ENCODE assay signal across 12 cellular contexts in the genomic region with DNA sequence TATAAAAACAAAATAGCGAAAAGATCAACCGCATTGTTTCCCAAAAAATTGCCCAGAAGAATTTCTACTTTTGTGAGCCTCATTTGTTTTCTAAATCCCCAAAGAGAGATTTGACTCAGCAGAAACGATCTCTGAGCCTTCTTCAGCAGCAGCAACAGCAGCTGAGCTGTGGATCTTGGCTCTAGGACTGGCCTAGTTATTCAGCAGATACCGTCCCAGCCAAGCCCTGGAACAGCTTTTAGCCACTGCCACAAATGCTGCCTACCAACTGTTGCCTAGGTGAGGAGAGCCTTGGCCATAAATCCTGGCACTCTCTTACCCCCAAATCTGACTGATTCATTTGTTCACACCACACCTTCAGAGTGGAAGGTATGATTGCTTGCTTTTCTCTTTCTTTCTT.
DNase-seq lines count a peak whose midpoint lies in the region; ATAC-seq, FAIRE-seq and TF ChIP-seq lines count a peak whose summit lies in the region.
"Had no signal": no experiment of that assay in that cellular context is flagged by ENCODE, and none has a peak within 500 bp of the region (broad histone marks: within the 10 kb centered on the region; RNA-seq: fewer than 3 reads in every experiment).

No MANE protein-coding gene starts in this region.

- no peak overlapping the region for H3K4me2 ChIP-seq in neural progenitor cell

- H3K36me3 Mint-ChIP-seq in neural progenitor cell = no peaks in the 10 kb centered on the region

- H4K20me1 ChIP-seq in neural progenitor cell (ENCODE audit: low read depth) = no peaks in the 10 kb centered on the region

- no peak overlapping the region for H3K4me3 Mint-ChIP-seq in neural progenitor cell
- H3K4me3 Mint-ChIP-seq: neural crest cell had no signal

- peaks cover 2% of the 10 kb centered on the region for H3K27me3 Mint-ChIP-seq in neural progenitor cell (ENCODE audit: insufficient read depth, low read depth)

- DNase-seq in RCC 7860 (ENCODE audit: low spot score) = peak; percentile 34
- DNase-seq in fibroblast of mammary gland (ENCODE audit: low read depth) = peak; percentile 83
- no peak for DNase-seq in neural progenitor cell (ENCODE audit: low spot score)
- DNase-seq in germinal center (ENCODE audit: low spot score) = no peak
- DNase-seq in right lobe of liver = no peak
- DNase-seq: central memory CD4-positive, alpha-beta T cell; NCI-H146 had no signal

- no peak overlapping the region for H3K27ac Mint-ChIP-seq in neural progenitor cell

- ATAC-seq in HG03196 (IDR thresholded peaks at IDR 0.05; ENCODE audit: unreplicated experiment) (no peak), GM18873 (IDR thresholded peaks at IDR 0.05; ENCODE audit: low FRiP score, unreplicated experiment) (no peak), right lobe of liver (no peak)

- H3K4me1 Mint-ChIP-seq in neural progenitor cell = peaks cover 6% of the 10 kb centered on the region

- H3K9ac ChIP-seq in neural progenitor cell = no peak overlapping the region

- H3K9me3 ChIP-seq in neural progenitor cell (ENCODE audit: low read depth) (no peaks in the 10 kb centered on the region), right lobe of liver (no peaks in the 10 kb centered on the region)

- H3K36me3 ChIP-seq in ACC112 (ENCODE audit: insufficient read depth, low read length) (no peaks in the 10 kb centered on the region), neural progenitor cell (no peaks in the 10 kb centered on the region), right lobe of liver (no peaks in the 10 kb centered on the region)

- 60% methylated on average over 3 of the region's 4 CpGs for WGBS in right lobe of liver (ENCODE audit: insufficient coverage, low coverage, low lambda C conversion rate, missing lambda C conversion rate)

- no peak for FAIRE-seq in RCC 7860 (lab: Jason Lieb, UNC)
- FAIRE-seq: TTC549 had no signal

- intact Hi-C loops in right lobe of liver (cut with DNase I) = no loop called here

- TF ChIP-seq POLR2A in right lobe of liver (IDR thresholded peaks at IDR 0.05) = no peak

- TF ChIP-seq CTCF in fibroblast of mammary gland (conservative IDR thresholded peaks at IDR 0.05; ENCODE audit: control insufficient read depth, insufficient read depth, low read depth, low read length) (no peak), neural progenitor cell (IDR thresholded peaks at IDR 0.05) (no peak), right lobe of liver (IDR thresholded peaks at IDR 0.05) (no peak)

- H3K4me1 ChIP-seq in ACC112 (ENCODE audit: control insufficient read depth, insufficient read depth, low read length, unreplicated experiment) (peaks cover 35% of the 10 kb centered on the region), neural progenitor cell (no peaks in the 10 kb centered on the region), right lobe of liver (no peaks in the 10 kb centered on the region)

- H3K4me3 ChIP-seq in ACC112 (ENCODE audit: low read depth, low read length) = peak overlapping the region; percentile 65
- H3K4me3 ChIP-seq in fibroblast of mammary gland (ENCODE audit: control insufficient read depth, low read depth, low read length) = no peak overlapping the region
- H3K4me3 ChIP-seq in neural progenitor cell = no peak overlapping the region
- no peak overlapping the region for H3K4me3 ChIP-seq in right lobe of liver

- H2AFZ ChIP-seq in ACC112 (ENCODE audit: low read length, unreplicated experiment) (peak overlapping the region; percentile 89), neural progenitor cell (replicated peaks) (peak overlapping the region; percentile 31)

- H3K79me2 ChIP-seq in ACC112 (ENCODE audit: control insufficient read depth, insufficient read depth, low read length, unreplicated experiment) (no peaks in the 10 kb centered on the region), neural progenitor cell (ENCODE audit: low read depth) (no peaks in the 10 kb centered on the region)

- H3K27me3 ChIP-seq in ACC112 (ENCODE audit: insufficient read depth, low read length) = no peaks in the 10 kb centered on the region
- no peaks in the 10 kb centered on the region for H3K27me3 ChIP-seq in neural progenitor cell
- no peaks in the 10 kb centered on the region for H3K27me3 ChIP-seq in right lobe of liver

- H3K27ac ChIP-seq in ACC112 (ENCODE audit: low read depth, low read length) (peak overlapping the region; percentile 90), neural progenitor cell (no peak overlapping the region), right lobe of liver (no peak overlapping the region)

- H3F3A ChIP-seq in neural progenitor cell (ENCODE audit: low read depth) = no peaks in the 10 kb centered on the region

- H3K9me3 Mint-ChIP-seq in neural progenitor cell = peaks cover 7% of the 10 kb centered on the region

Comparison
In these comparisons a context has a peak if more than half of its experiments do, and no peak if none do; other contexts are left out.
1. DNase-seq: peak in RCC 7860 (single experiment) and fibroblast of mammary gland (single experiment); none in neural progenitor cell (single experiment), germinal center (single experiment) and right lobe of liver (0 of 3).